In the genomic region with DNA sequence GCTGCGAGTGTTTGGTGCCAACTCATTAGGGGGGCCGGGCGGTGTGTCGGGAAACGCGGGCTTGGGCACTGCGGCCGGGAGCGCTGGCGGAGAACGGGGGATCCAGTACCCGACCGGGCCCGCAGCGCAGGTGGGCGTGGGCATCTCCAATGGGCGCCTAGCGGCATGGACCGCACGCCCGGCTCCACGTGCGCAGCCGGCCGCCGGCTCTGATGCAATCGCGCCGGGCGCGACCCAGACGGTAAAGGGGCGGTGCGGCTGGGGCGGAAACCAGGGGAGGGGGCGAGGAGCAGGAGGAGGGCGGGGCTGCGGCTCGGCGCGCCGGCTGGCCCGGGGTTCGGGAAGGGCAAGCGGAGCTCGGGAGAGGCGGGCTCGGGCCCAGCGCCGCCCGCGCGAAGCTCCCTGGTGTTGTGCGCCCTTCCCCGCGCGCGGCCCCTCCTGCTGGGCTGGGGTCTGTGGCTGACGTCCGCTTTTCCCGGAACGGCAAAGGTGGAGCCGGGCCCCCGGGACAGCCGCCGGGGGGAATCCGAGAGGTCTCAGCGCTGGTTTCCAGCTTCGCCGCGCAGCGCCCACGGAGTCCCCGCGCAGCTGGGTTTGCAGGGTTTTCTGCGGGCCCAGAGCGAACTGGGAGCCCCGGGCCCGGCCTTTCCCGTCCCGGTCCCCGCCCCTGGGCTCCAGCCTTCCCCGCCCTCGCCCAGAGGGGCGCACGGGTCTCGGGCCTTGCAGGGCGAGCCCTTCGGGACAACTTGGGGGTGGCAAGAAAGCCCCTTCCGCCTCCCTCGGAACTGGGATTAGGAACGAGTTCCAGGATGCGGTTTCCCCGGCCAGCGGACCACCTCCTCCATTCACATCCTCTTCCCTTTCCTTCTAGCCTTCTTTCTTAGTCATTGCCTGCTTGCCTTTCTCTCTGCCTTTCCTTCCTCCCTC, we compare ENCODE assay signal across 1 cellular context.
TF ChIP-seq lines count a peak whose summit lies in the region.

No MANE protein-coding gene starts in this region.

TF ChIP-seq in HepG2, 621 proteins besides CTCF, POLR2A, EP300 and RAD21 (continued from another document and continues in another):
- TF ChIP-seq BATF2 (CRISPR knock-in tag; IDR thresholded peaks at IDR 0.05): 0 out of 2 replicates have a peak, but pooled peaks have one; percentile 57
- TF ChIP-seq, protein P1, sequence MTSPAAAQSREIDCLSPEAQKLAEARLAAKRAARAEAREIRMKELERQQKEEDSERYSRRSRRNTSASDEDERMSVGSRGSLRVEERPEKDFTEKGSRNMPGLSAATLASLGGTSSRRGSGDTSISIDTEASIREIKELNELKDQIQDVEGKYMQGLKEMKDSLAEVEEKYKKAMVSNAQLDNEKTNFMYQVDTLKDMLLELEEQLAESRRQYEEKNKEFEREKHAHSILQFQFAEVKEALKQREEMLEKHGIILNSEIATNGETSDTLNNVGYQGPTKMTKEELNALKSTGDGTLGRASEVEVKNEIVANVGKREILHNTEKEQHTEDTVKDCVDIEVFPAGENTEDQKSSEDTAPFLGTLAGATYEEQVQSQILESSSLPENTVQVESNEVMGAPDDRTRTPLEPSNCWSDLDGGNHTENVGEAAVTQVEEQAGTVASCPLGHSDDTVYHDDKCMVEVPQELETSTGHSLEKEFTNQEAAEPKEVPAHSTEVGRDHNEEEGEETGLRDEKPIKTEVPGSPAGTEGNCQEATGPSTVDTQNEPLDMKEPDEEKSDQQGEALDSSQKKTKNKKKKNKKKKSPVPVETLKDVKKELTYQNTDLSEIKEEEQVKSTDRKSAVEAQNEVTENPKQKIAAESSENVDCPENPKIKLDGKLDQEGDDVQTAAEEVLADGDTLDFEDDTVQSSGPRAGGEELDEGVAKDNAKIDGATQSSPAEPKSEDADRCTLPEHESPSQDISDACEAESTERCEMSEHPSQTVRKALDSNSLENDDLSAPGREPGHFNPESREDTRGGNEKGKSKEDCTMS (CRISPR knock-in tag; conservative IDR thresholded peaks at IDR 0.05): no peak
- peak; percentile 99; the same call in 1 of the 2 replicates for TF ChIP-seq NR0B2 (CRISPR knock-in tag; IDR thresholded peaks at IDR 0.05)
- TF ChIP-seq ZNF792 (CRISPR knock-in tag; IDR thresholded peaks at IDR 0.05): peak; percentile 67; the same call in 1 of the 2 replicates
- no peak for TF ChIP-seq NONO (IDR thresholded peaks at IDR 0.05)
- TF ChIP-seq NONO (CRISPR knock-in tag; conservative IDR thresholded peaks at IDR 0.05): peak; percentile 91
- no peak; the same call in 1 of the 2 replicates for TF ChIP-seq ZNF768 (CRISPR knock-in tag; IDR thresholded peaks at IDR 0.05)
- peak; percentile 77 for TF ChIP-seq ERF (CRISPR knock-in tag; IDR thresholded peaks at IDR 0.05)
- TF ChIP-seq ZBTB43 (CRISPR knock-in tag; conservative IDR thresholded peaks at IDR 0.05): 0 out of 2 replicates have a peak, but pooled peaks have one; percentile 34
- TF ChIP-seq KLF6 (CRISPR knock-in tag; IDR thresholded peaks at IDR 0.05): peak; percentile 97; the same call in 1 of the 2 replicates
- no peak for TF ChIP-seq ZNF740 (CRISPR knock-in tag; IDR thresholded peaks at IDR 0.05)
- TF ChIP-seq, protein P2, sequence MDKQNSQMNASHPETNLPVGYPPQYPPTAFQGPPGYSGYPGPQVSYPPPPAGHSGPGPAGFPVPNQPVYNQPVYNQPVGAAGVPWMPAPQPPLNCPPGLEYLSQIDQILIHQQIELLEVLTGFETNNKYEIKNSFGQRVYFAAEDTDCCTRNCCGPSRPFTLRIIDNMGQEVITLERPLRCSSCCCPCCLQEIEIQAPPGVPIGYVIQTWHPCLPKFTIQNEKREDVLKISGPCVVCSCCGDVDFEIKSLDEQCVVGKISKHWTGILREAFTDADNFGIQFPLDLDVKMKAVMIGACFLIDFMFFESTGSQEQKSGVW (CRISPR knock-in tag; IDR thresholded peaks at IDR 0.05; ENCODE audit: borderline replicate concordance): no peak
- TF ChIP-seq MEIS1 (CRISPR knock-in tag; IDR thresholded peaks at IDR 0.05; ENCODE audit: borderline replicate concordance): peak; percentile 89
- TF ChIP-seq PAXIP1 (CRISPR knock-in tag; conservative IDR thresholded peaks at IDR 0.05): peak; percentile 78
- TF ChIP-seq, protein P3, sequence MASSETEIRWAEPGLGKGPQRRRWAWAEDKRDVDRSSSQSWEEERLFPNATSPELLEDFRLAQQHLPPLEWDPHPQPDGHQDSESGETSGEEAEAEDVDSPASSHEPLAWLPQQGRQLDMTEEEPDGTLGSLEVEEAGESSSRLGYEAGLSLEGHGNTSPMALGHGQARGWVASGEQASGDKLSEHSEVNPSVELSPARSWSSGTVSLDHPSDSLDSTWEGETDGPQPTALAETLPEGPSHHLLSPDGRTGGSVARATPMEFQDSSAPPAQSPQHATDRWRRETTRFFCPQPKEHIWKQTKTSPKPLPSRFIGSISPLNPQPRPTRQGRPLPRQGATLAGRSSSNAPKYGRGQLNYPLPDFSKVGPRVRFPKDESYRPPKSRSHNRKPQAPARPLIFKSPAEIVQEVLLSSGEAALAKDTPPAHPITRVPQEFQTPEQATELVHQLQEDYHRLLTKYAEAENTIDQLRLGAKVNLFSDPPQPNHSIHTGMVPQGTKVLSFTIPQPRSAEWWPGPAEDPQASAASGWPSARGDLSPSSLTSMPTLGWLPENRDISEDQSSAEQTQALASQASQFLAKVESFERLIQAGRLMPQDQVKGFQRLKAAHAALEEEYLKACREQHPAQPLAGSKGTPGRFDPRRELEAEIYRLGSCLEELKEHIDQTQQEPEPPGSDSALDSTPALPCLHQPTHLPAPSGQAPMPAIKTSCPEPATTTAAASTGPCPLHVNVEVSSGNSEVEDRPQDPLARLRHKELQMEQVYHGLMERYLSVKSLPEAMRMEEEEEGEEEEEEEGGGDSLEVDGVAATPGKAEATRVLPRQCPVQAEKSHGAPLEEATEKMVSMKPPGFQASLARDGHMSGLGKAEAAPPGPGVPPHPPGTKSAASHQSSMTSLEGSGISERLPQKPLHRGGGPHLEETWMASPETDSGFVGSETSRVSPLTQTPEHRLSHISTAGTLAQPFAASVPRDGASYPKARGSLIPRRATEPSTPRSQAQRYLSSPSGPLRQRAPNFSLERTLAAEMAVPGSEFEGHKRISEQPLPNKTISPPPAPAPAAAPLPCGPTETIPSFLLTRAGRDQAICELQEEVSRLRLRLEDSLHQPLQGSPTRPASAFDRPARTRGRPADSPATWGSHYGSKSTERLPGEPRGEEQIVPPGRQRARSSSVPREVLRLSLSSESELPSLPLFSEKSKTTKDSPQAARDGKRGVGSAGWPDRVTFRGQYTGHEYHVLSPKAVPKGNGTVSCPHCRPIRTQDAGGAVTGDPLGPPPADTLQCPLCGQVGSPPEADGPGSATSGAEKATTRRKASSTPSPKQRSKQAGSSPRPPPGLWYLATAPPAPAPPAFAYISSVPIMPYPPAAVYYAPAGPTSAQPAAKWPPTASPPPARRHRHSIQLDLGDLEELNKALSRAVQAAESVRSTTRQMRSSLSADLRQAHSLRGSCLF (CRISPR knock-in tag; IDR thresholded peaks at IDR 0.05; ENCODE audit: borderline replicate concordance): peak; percentile 38; the same call in 1 of the 2 replicates
- peak; percentile 98 for TF ChIP-seq ZNF724P (CRISPR knock-in tag; IDR thresholded peaks at IDR 0.05; ENCODE audit: borderline replicate concordance)
- TF ChIP-seq ZNF329 (CRISPR knock-in tag; IDR thresholded peaks at IDR 0.05; ENCODE audit: low read depth): peak; percentile 71; the same call in 1 of the 2 replicates
- TF ChIP-seq ZNF776 (CRISPR knock-in tag; IDR thresholded peaks at IDR 0.05): peak; percentile 91; the same call in 1 of the 2 replicates
- no peak for TF ChIP-seq ARID2 (CRISPR knock-in tag; IDR thresholded peaks at IDR 0.05; ENCODE audit: borderline replicate concordance)
- peak; percentile 83; the same call in 1 of the 2 replicates for TF ChIP-seq ZNF501 (CRISPR knock-in tag; IDR thresholded peaks at IDR 0.05)
- no peak; the same call in 1 of the 2 replicates for TF ChIP-seq SMC3 (IDR thresholded peaks at IDR 0.05; ENCODE audit: low read length)
- TF ChIP-seq HDAC1 (CRISPR knock-in tag; IDR thresholded peaks at IDR 0.05): peak; percentile 100
- no peak for TF ChIP-seq ZNF644 (CRISPR knock-in tag; IDR thresholded peaks at IDR 0.05; ENCODE audit: low read depth)
- TF ChIP-seq REST (IDR thresholded peaks at IDR 0.05; ENCODE audit: borderline replicate concordance in 1 of 2, low read depth in 1 of 2, low read length in 2 of 2): no peak
- TF ChIP-seq TIGD3 (CRISPR knock-in tag; IDR thresholded peaks at IDR 0.05; ENCODE audit: borderline replicate concordance): no peak
- no peak for TF ChIP-seq RAD51 (IDR thresholded peaks at IDR 0.05; ENCODE audit: borderline replicate concordance)
- TF ChIP-seq PHF8 (CRISPR knock-in tag; IDR thresholded peaks at IDR 0.05): peak; percentile 84
- TF ChIP-seq NCOA5 (CRISPR knock-in tag; IDR thresholded peaks at IDR 0.05): no peak
- TF ChIP-seq ZNF33B (CRISPR knock-in tag; IDR thresholded peaks at IDR 0.05): peak; percentile 71
